ENCODE assay signal across 1 cellular context in the genomic region with DNA sequence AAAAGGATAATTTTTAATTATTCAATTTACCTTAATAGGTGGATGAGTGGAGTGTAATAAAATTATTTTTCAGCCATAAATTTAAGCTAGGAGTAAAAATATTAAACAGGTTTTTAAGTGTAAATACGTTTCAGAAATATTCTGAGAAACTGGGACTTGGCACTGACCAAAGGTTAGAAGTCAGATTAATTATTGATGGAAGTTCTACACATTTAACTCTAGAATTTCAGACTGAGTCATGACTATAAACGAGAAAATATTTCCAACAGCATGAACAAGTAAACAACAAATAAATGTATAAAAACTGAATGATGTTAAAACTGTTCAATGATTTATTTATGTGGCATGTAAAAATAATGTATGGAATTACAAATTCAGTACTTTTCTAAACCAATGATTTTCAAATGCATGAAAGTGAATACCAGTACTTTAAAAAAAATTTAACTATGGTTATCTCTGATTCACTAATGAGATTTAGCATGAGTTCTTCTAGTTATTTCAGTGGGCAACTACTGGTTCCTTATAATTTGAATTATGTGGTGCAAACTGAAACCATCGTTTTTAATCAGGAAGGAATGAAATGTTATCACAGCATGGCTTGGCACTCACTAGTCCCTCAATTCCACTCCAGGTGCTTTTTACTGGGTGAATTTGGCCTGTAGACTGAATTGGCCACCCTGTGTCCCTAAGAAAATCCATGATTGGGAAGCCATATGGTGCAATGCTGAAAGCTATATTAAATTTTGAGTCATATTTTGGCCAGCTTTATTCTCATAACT.
TF ChIP-seq lines count a peak whose summit lies in the region.

No MANE protein-coding gene starts in this region.

TF ChIP-seq in HCT116, 20 proteins besides CTCF, POLR2A, EP300 and RAD21:
- TF ChIP-seq ZNF274 (IDR thresholded peaks at IDR 0.05; ENCODE audit: low read depth, low read length) (no peak), EGR1 (IDR thresholded peaks at IDR 0.05; ENCODE audit: low read depth) (no peak), EZH2 (IDR thresholded peaks at IDR 0.05) (no peak), FOSL1 (IDR thresholded peaks at IDR 0.05; ENCODE audit: low read depth) (no peak)
- TF ChIP-seq, protein P1, sequence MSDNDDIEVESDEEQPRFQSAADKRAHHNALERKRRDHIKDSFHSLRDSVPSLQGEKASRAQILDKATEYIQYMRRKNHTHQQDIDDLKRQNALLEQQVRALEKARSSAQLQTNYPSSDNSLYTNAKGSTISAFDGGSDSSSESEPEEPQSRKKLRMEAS (IDR thresholded peaks at IDR 0.05) = no peak
